In genomic region chr4:125368161-125368560, GRCh38 we compare ENCODE assay signal across 12 cellular contexts. TPM values are rescaled to one million over a fixed set of nuclear protein-coding genes. Genes with fewer than 3 reads are reported as not detected.
DNase-seq lines count a peak whose midpoint lies in the region; ATAC-seq, FAIRE-seq and TF ChIP-seq lines count a peak whose summit lies in the region.
"Had no signal": no experiment of that assay in that cellular context is flagged by ENCODE, and none has a peak within 500 bp of the region (broad histone marks: within the 10 kb centered on the region; RNA-seq: fewer than 3 reads in every experiment).

No MANE protein-coding gene starts in this region.

- DNase-seq in NCI-H1092 treated with DMSO at 0.1 percent for 48 hours (lab: John Stamatoyannopoulos, UW), result peak; percentile 12
- DNase-seq in NCI-H1092 (lab: John Stamatoyannopoulos, UW), result no peak
- DNase-seq in testis, result no peak
- no peak for DNase-seq in activated naive CD8-positive, alpha-beta T cell treated with anti-CD3 and anti-CD28 coated beads for 36 hours
- no peak for DNase-seq in GM12891 (ENCODE audit: insufficient read length, low spot score)
- DNase-seq: 8988T, DND-41, Right ventricle myocardium superior had no signal

- H3K27me3 ChIP-seq in gastroesophageal sphincter (no peaks in the 10 kb centered on the region), testis (no peaks in the 10 kb centered on the region)

- H3K4me1 ChIP-seq in gastroesophageal sphincter (peaks cover 0 to 24% (median 11%) of the 10 kb centered on the region in 3 donors), testis (peaks cover 2% of the 10 kb centered on the region)

- H3K9me3 Mint-ChIP-seq in brain, result peaks cover 2 to 8% (median 3%) of the 10 kb centered on the region in 5 experiments
- H3K9me3 Mint-ChIP-seq in activated naive CD8-positive, alpha-beta T cell treated with anti-CD3 and anti-CD28 coated beads for 36 hours, result peaks cover 1% of the 10 kb centered on the region

- H3K36me3 ChIP-seq in gastroesophageal sphincter (no peaks in the 10 kb centered on the region), testis (ENCODE audit: low read depth, missing control alignments) (no peaks in the 10 kb centered on the region)

- H3K4me3 ChIP-seq in gastroesophageal sphincter (peak overlapping the region; percentile 34 to 73), testis (peak overlapping the region; percentile 22 to 30)

- H3K4me3 Mint-ChIP-seq in brain, result peak overlapping the region in 4 of 5 experiments; percentile 63 to 75 (median 68)
- no peak overlapping the region for H3K4me3 Mint-ChIP-seq in activated naive CD8-positive, alpha-beta T cell treated with anti-CD3 and anti-CD28 coated beads for 36 hours

- H3K36me3 Mint-ChIP-seq in brain, result peaks cover 9% of the 10 kb centered on the region
- no peaks in the 10 kb centered on the region for H3K36me3 Mint-ChIP-seq in activated naive CD8-positive, alpha-beta T cell treated with anti-CD3 and anti-CD28 coated beads for 36 hours

- no peaks in the 10 kb centered on the region for H3K27me3 Mint-ChIP-seq in brain
- H3K27me3 Mint-ChIP-seq in activated naive CD8-positive, alpha-beta T cell treated with anti-CD3 and anti-CD28 coated beads for 36 hours, result no peaks in the 10 kb centered on the region

- no peak for TF ChIP-seq POLR2A in gastroesophageal sphincter (IDR thresholded peaks at IDR 0.05)
- no peak for TF ChIP-seq POLR2A in testis (IDR thresholded peaks at IDR 0.05)
- no peak for TF ChIP-seq POLR2A in GM12891 (IDR thresholded peaks at IDR 0.05; ENCODE audit: low read depth, low read length)

- FAIRE-seq in GM12891 (lab: Jason Lieb, UNC), result no peak

- intact Hi-C loops in testis (cut with DNase I; ENCODE audit: low total_unique reads), result no loop called here

- TF ChIP-seq EP300 in gastroesophageal sphincter (IDR thresholded peaks at IDR 0.05), result no peak

- TF ChIP-seq CTCF in brain (conservative IDR thresholded peaks at IDR 0.05) (no peak), gastroesophageal sphincter (IDR thresholded peaks at IDR 0.05) (no peak), testis (IDR thresholded peaks at IDR 0.05) (no peak)

- peak overlapping the region in 4 of 5 experiments; percentile 3 to 90 (median 81) for H3K27ac Mint-ChIP-seq in brain
- no peak overlapping the region for H3K27ac Mint-ChIP-seq in activated naive CD8-positive, alpha-beta T cell treated with anti-CD3 and anti-CD28 coated beads for 36 hours

- ATAC-seq in gastroesophageal sphincter, result no peak
- no peak for ATAC-seq in GM21737 (IDR thresholded peaks at IDR 0.05; ENCODE audit: unreplicated experiment)

- H3K9me3 ChIP-seq in gastroesophageal sphincter (no peaks in the 10 kb centered on the region), testis (no peaks in the 10 kb centered on the region)

- peak overlapping the region in 3 of 4 donors; percentile 5 to 60 (median 37) for H3K27ac ChIP-seq in gastroesophageal sphincter
- peak overlapping the region in 1 of 2 donors; percentile 12 for H3K27ac ChIP-seq in testis
- H3K27ac ChIP-seq: VCaP had no signal

- H3K4me1 Mint-ChIP-seq in brain, result peaks cover 26% of the 10 kb centered on the region
- H3K4me1 Mint-ChIP-seq in activated naive CD8-positive, alpha-beta T cell treated with anti-CD3 and anti-CD28 coated beads for 36 hours, result no peaks in the 10 kb centered on the region

TF ChIP-seq in GM12891, 5 proteins besides CTCF, POLR2A, EP300 and RAD21:
- TF ChIP-seq POLR2AphosphoS5 (IDR thresholded peaks at IDR 0.05; ENCODE audit: low read depth, low read length), result no peak
- TF ChIP-seq SPI1 (IDR thresholded peaks at IDR 0.05; ENCODE audit: low read depth, low read length), result no peak
- TF ChIP-seq POU2F2 (IDR thresholded peaks at IDR 0.05; ENCODE audit: low read depth, low read length), result no peak
- no peak for TF ChIP-seq TAF1 (IDR thresholded peaks at IDR 0.05; ENCODE audit: low read depth, low read length)
- TF ChIP-seq PAX5 (IDR thresholded peaks at IDR 0.05; ENCODE audit: insufficient read depth, low read length, severe bottlenecking), result no peak

RNA-seq across cellular contexts. Expression of gene FAT4, which starts 53.4 kb away (rescaled TPM):
- polyA plus RNA-seq in brain (ENCODE audit: insufficient read depth, low read depth, low replicate concordance), result 0.71 TPM
- 10 to 100 TPM; 37.4 to 71.2 (median 41.1) TPM for total RNA-seq in gastroesophageal sphincter
- 1 to 10 TPM; 6.5 to 8.9 TPM for total RNA-seq in testis
- 2.8 TPM for polyA plus RNA-seq in testis (ENCODE audit: insufficient read depth, low read depth, low replicate concordance)
- total RNA-seq in activated naive CD8-positive, alpha-beta T cell treated with anti-CD3 and anti-CD28 coated beads for 36 hours, result not detected
- not detected for polyA plus RNA-seq in GM12891 (2012; ENCODE audit: low read depth, missing spikeins)

Comparison
In these comparisons a context has a peak if more than half of its experiments do, and no peak if none do; other contexts are left out.
1. RNA of gene FAT4, which starts 53.4 kb away (total RNA-seq): 37.4 to 71.2 TPM in gastroesophageal sphincter and 6.5 to 8.9 TPM in testis; not detected in activated naive CD8-positive, alpha-beta T cell treated with anti-CD3 and anti-CD28 coated beads for 36 hours; every median in the first group is over 4 times any median in the second.